8 cellular contexts compared by ENCODE assay signal in the genomic region with DNA sequence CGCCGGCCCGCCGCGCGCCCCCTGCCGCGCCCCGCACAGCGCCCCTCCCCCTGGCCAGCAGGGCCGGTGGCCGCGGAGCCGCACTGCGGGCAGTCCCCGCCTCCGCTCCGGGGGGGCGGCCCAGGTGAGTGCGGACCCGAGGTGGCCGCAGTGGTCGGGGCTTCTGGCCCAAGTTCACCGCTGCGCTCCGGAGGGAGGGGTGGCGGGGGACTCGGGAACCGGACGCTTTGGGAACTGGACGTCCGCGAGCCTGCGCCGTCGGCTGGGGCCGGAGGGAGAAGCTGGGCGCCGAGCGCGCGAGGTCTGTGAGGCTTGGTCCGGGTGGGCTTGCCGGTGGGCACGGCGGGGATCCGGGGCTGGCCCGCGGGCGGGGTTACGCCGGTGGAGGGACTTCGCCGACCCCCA. TPM values are rescaled to one million over a fixed set of nuclear protein-coding genes. Genes with fewer than 3 reads are reported as not detected.
A peak's percentile ranks its signal among the peaks of the same experiment; 100 is the strongest.
DNase-seq lines count a peak whose midpoint lies in the region; ATAC-seq and TF ChIP-seq lines count a peak whose summit lies in the region.

No MANE protein-coding gene starts in this region.

- H3K9me3 ChIP-seq in BE2C: no peaks in the 10 kb centered on the region
- no peaks in the 10 kb centered on the region for H3K9me3 ChIP-seq in mesodermal cell (ENCODE audit: control insufficient read depth, low read length)
- no peaks in the 10 kb centered on the region for H3K9me3 ChIP-seq in aorta (ENCODE audit: control insufficient read depth, low read length)

- DNase-seq in BE2C (peak; percentile 23), brain microvascular endothelial cell (no peak), aorta (peak; percentile 70 to 88)
- DNase-seq in activated CD4-positive, CD25-positive, alpha-beta regulatory T cell (lab: John Stamatoyannopoulos, UW): no peak

- H3K4me3 ChIP-seq in BE2C (ENCODE audit: low read depth, low read length): peak overlapping the region; percentile 56
- peak overlapping the region; percentile 9 for H3K4me3 ChIP-seq in brain microvascular endothelial cell (ENCODE audit: low read depth, low read length)
- H3K4me3 ChIP-seq in mesodermal cell (ENCODE audit: extremely low read depth, insufficient read depth, low read length, poor library complexity, severe bottlenecking): peak overlapping the region; percentile 57
- H3K4me3 ChIP-seq in aorta (ENCODE audit: low read length in 2 of 2): peak overlapping the region; percentile 50 to 82

- in situ Hi-C loops in brain microvascular endothelial cell (cut with HindIII; ENCODE audit: low pct_ligation_motif_present, low sequenced_read_pairs): no loop called here

- 0% methylated on average over 40 to 42 of the region's 54 CpGs for WGBS in mesodermal cell (ENCODE audit: insufficient coverage in 2 of 2), 2 experiments
- 0 to 1% methylated on average over 26 to 54 of the region's 54 CpGs for WGBS in aorta, 2 donors

- peak; percentile 12 for ATAC-seq in HG02970 (IDR thresholded peaks at IDR 0.05; ENCODE audit: low FRiP score, unreplicated experiment)
- no peak for ATAC-seq in aorta (ENCODE audit: low FRiP score)
- no peak for ATAC-seq in HG03025 (IDR thresholded peaks at IDR 0.05; ENCODE audit: low FRiP score, unreplicated experiment)
- no peak for ATAC-seq in GM18873 (IDR thresholded peaks at IDR 0.05; ENCODE audit: low FRiP score, unreplicated experiment)

- H3K27me3 ChIP-seq in BE2C: no peaks in the 10 kb centered on the region
- peaks cover 62% of the 10 kb centered on the region for H3K27me3 ChIP-seq in brain microvascular endothelial cell (replicated peaks)
- H3K27me3 ChIP-seq in aorta (ENCODE audit: control insufficient read depth in 1 of 2, insufficient read depth in 2 of 2, low read length in 1 of 2): no peaks in the 10 kb centered on the region

- intact Hi-C loops in aorta (cut with DNase I): loop anchor here (2.0 to 5.0 kb wide), 6 partner anchors 163 to 509 kb away; a partner anchor contains a TSS

- H3K36me3 ChIP-seq in BE2C (no peaks in the 10 kb centered on the region), brain microvascular endothelial cell (replicated peaks) (no peaks in the 10 kb centered on the region), mesodermal cell (ENCODE audit: control insufficient read depth, insufficient read depth, low read length) (no peaks in the 10 kb centered on the region), aorta (ENCODE audit: control insufficient read depth in 1 of 2, insufficient read depth in 2 of 2, low read length in 1 of 2) (no peaks in the 10 kb centered on the region)

- no peak overlapping the region for H3K27ac ChIP-seq in brain microvascular endothelial cell
- no peak overlapping the region for H3K27ac ChIP-seq in mesodermal cell (ENCODE audit: low read depth, low read length, severe bottlenecking)
- H3K27ac ChIP-seq in aorta (ENCODE audit: low read depth in 1 of 2, low read length in 2 of 2): peak overlapping the region; percentile 61 to 68

- no peak for TF ChIP-seq CTCF in BE2C (IDR thresholded peaks at IDR 0.05; ENCODE audit: low read depth, low read length)
- no peak for TF ChIP-seq CTCF in brain microvascular endothelial cell (IDR thresholded peaks at IDR 0.05; ENCODE audit: low read depth, low read length, missing control alignments)

- H3K4me1 ChIP-seq in BE2C: peaks cover 23% of the 10 kb centered on the region
- peaks cover 33% of the 10 kb centered on the region for H3K4me1 ChIP-seq in mesodermal cell (ENCODE audit: control insufficient read depth, insufficient read depth, low read length, poor library complexity, severe bottlenecking)
- H3K4me1 ChIP-seq in aorta (ENCODE audit: control insufficient read depth in 1 of 2, insufficient read depth in 2 of 2, low read length in 2 of 2): peaks cover 0 to 3% of the 10 kb centered on the region in 2 donors

RNA-seq across cellular contexts. Expression of a gene that starts 0.6 kb away (rescaled TPM):
- 4.0 TPM for polyA plus RNA-seq in BE2C (2012; ENCODE audit: insufficient read depth, insufficient read length, low read depth)
- 6.0 TPM for polyA plus RNA-seq in mesodermal cell (2013, experiment 1 of 2)
- polyA plus RNA-seq in mesodermal cell (2013, experiment 2 of 2): 4.9 TPM
- 100 to 1,000 TPM in 1 of 2 donors, 10 to 100 TPM in 1; 61.9 to 112 TPM for total RNA-seq in aorta
- polyA plus RNA-seq in aorta: 10 to 100 TPM in 1 of 2 donors, 1 to 10 TPM in 1; 7.0 to 11.8 TPM

Comparison
In these comparisons a context has a peak if more than half of its experiments do, and no peak if none do; other contexts are left out.
1. DNase-seq: peak in BE2C (single experiment) and aorta (2 of 2); none in brain microvascular endothelial cell (single experiment) and activated CD4-positive, CD25-positive, alpha-beta regulatory T cell (0 of 4).
2. H3K4me3 ChIP-seq: peak in every context shown above with its lines; median percentile 66 in aorta; 57 in mesodermal cell; 56 in BE2C; 9 in brain microvascular endothelial cell.
3. H3K27ac ChIP-seq: peak in aorta (2 of 2); none in brain microvascular endothelial cell (single experiment) and mesodermal cell (single experiment).